Comparison of ENCODE assay signal across 16 cellular contexts in genomic region chr7:18526368-18526878, GRCh38. TPM values are rescaled to one million over a fixed set of nuclear protein-coding genes. Genes with fewer than 3 reads are reported as not detected.
DNase-seq lines count a peak whose midpoint lies in the region; ATAC-seq and TF ChIP-seq lines count a peak whose summit lies in the region.
"Had no signal": no experiment of that assay in that cellular context is flagged by ENCODE, and none has a peak within 500 bp of the region (broad histone marks: within the 10 kb centered on the region; RNA-seq: fewer than 3 reads in every experiment).

No MANE protein-coding gene starts in this region.

- peaks cover 0 to 12% of the 10 kb centered on the region in 2 donors for H3K36me3 Mint-ChIP-seq in naive B cell

- H3K9ac ChIP-seq in BLaER1 treated with 17β-estradiol and CSF1 and Interleukin-3, amounts not matched to agents 10 nM and 100 nM: peak overlapping the region in 2 of 11 experiments; percentile 42 to 49; a peak in 3 of 22 replicates
- H3K9ac ChIP-seq in GM23248: no peak overlapping the region

- H3K9me3 Mint-ChIP-seq in naive B cell: peaks cover 0 to 5% (median 0%) of the 10 kb centered on the region in 7 donors

- no peaks in the 10 kb centered on the region for H3K27me3 Mint-ChIP-seq in naive B cell

- H4K20me1 ChIP-seq in BLaER1 treated with 17β-estradiol and CSF1 and Interleukin-3, amounts not matched to agents 10 nM and 100 nM: no peaks in the 10 kb centered on the region
- H4K20me1 ChIP-seq in GM23248 (ENCODE audit: insufficient read depth): no peaks in the 10 kb centered on the region

- H3K4me3 Mint-ChIP-seq in naive B cell: peak overlapping the region in 5 of 8 donors; percentile 24 to 75 (median 55)

- peak overlapping the region in 4 of 6 donors; percentile 1 to 60 (median 28) for H3K27ac Mint-ChIP-seq in naive B cell

- 0 out of 2 replicates have a peak overlapping the region, but pooled peaks have one; percentile 9 for H2AFZ ChIP-seq in GM23248

- no peaks in the 10 kb centered on the region for H3K79me2 ChIP-seq in GM23248 (ENCODE audit: insufficient read depth)

- in situ Hi-C loops in GM23248 (cut with MboI): no loop called here

- peaks cover 64 to 67% (median 66%) of the 10 kb centered on the region in 3 donors for H3K4me1 Mint-ChIP-seq in naive B cell

- H3F3A ChIP-seq in GM23248 (ENCODE audit: insufficient read depth): peaks cover 1% of the 10 kb centered on the region; the same call in 1 of the 2 replicates

- H3K4me2 ChIP-seq in BLaER1 treated with 17β-estradiol and CSF1 and Interleukin-3, amounts not matched to agents 10 nM and 100 nM: peak overlapping the region in 9 of 11 experiments; percentile 5 to 71 (median 53); a peak in 15 of 22 replicates
- no peak overlapping the region for H3K4me2 ChIP-seq in GM23248 (ENCODE audit: unreplicated experiment)

- DNase-seq in GM23248 (no peak), naive B cell (no peak), NCI-H82 (lab: John Stamatoyannopoulos, UW) (no peak), hypothalamus (lab: John Stamatoyannopoulos, UW) (no peak)
- DNase-seq: COR-L47, DMS53, KG1, NCI-H1092 treated with DMSO at 0.1 percent for 48 hours, NCI-H1694, SIG-M5, SW 1271 had no signal

- H3K27ac ChIP-seq in BLaER1 treated with 17β-estradiol and CSF1 and Interleukin-3, amounts not matched to agents 10 nM and 100 nM: peak overlapping the region in 6 of 11 experiments; percentile 23 to 93 (median 76); a peak in 10 of 22 replicates
- no peak overlapping the region for H3K27ac ChIP-seq in GM23248
- H3K27ac ChIP-seq: C4-2B had no signal

- H3K4me3 ChIP-seq in BLaER1 treated with 17β-estradiol and CSF1 and Interleukin-3, amounts not matched to agents 10 nM and 100 nM: peak overlapping the region in 1 of 10 experiments; percentile 10; a peak in 1 of 20 replicates
- no peak overlapping the region for H3K4me3 ChIP-seq in GM23248

- H3K9me2 ChIP-seq in GM23248 (ENCODE audit: insufficient read depth): no peaks in the 10 kb centered on the region

- peaks cover 0 to 6% (median 0%) of the 10 kb centered on the region in 11 experiments; a peak in 4 of 22 replicates for H3K9me3 ChIP-seq in BLaER1 treated with 17β-estradiol and CSF1 and Interleukin-3, amounts not matched to agents 10 nM and 100 nM (replicated peaks in 1 of 11)
- H3K9me3 ChIP-seq in GM23248 (ENCODE audit: low read depth): no peaks in the 10 kb centered on the region

- ATAC-seq in SK-N-SH treated with all-trans-retinoic acid at 6 μM for 48 hours (peak; percentile 56), naive B cell (ENCODE audit: low read depth in 2 of 2) (no peak), HG02973 (IDR thresholded peaks at IDR 0.05; ENCODE audit: unreplicated experiment) (no peak), GM18870 (IDR thresholded peaks at IDR 0.05; ENCODE audit: unreplicated experiment) (no peak)

- peaks cover 0 to 3% (median 0%) of the 10 kb centered on the region in 11 experiments; a peak in 2 of 22 replicates for H3K36me3 ChIP-seq in BLaER1 treated with 17β-estradiol and CSF1 and Interleukin-3, amounts not matched to agents 10 nM and 100 nM
- H3K36me3 ChIP-seq in GM23248 (ENCODE audit: low read depth): no peaks in the 10 kb centered on the region

- H3K27me3 ChIP-seq in BLaER1 treated with 17β-estradiol and CSF1 and Interleukin-3, amounts not matched to agents 10 nM and 100 nM: no peaks in the 10 kb centered on the region
- no peaks in the 10 kb centered on the region for H3K27me3 ChIP-seq in GM23248 (replicated peaks; ENCODE audit: insufficient read depth)

- H3K4me1 ChIP-seq in BLaER1 treated with 17β-estradiol and CSF1 and Interleukin-3, amounts not matched to agents 10 nM and 100 nM: peaks cover 23 to 83% (median 48%) of the 10 kb centered on the region in 10 experiments
- peaks cover 4% of the 10 kb centered on the region for H3K4me1 ChIP-seq in GM23248 (ENCODE audit: insufficient read depth)

TF ChIP-seq in SK-N-SH treated with all-trans-retinoic acid at 6 μM for 48 hours, 23 proteins besides CTCF, POLR2A, EP300 and RAD21:
- TF ChIP-seq PATZ1 (CRISPR knock-in tag; IDR thresholded peaks at IDR 0.05; ENCODE audit: borderline replicate concordance): no peak
- no peak for TF ChIP-seq ZNF8 (CRISPR knock-in tag; IDR thresholded peaks at IDR 0.05)
- TF ChIP-seq TCF4 (CRISPR knock-in tag; IDR thresholded peaks at IDR 0.05; ENCODE audit: borderline replicate concordance): no peak

RNA-seq across cellular contexts. Expression of gene HDAC9, which starts 30.9 kb away (rescaled TPM):
- total RNA-seq in GM23248 (2014; rRNA removed; shearing (Covaris generic)): 1.6 and 2.1 TPM in 2 replicates
- 1.5 and 1.6 TPM in 2 replicates for polyA plus RNA-seq in GM23248 (2016; fragmentation: Nextera tagmentation; extraction: Ambion mirVana)
- 100 to 1,000 TPM in 4 of 6 donors, 10 to 100 TPM in 2; 86.5 to 123 (median 108) TPM for polyA plus RNA-seq in naive B cell (ENCODE audit: low read depth in 6 of 6)

Comparison
In these comparisons a context has a peak if more than half of its experiments do, and no peak if none do; other contexts are left out.
1. RNA of gene HDAC9, which starts 30.9 kb away (polyA plus RNA-seq): 86.5 to 123 TPM in naive B cell; 1.5 to 1.6 TPM in GM23248; every median in the first group is over 10 times any median in the second.